28 cellular contexts compared by ENCODE assay signal in the genomic region with DNA sequence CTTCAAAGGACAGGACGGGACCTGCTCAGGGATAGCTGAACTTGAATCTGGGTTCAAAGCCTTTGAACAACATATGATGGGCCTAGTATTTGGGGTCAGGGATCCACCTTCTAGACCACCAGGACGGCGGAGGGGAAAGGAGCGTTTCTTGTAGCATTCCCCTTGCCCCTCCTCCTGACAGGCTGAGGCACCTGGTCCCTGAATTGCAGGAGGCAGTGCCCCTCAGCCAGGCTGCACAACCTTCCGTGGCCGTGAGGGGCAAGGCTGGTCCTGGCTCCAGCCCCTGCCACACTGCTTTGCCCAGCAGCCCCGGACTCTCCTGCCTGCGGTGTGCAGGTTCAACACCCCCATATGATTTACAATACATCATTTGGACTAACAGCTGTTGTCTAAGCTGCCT.
"Had no signal": no experiment of that assay in that cellular context is flagged by ENCODE, and none has a peak within 500 bp of the region (broad histone marks: within the 10 kb centered on the region; RNA-seq: fewer than 3 reads in every experiment).

No MANE protein-coding gene starts in this region.

- H3K4me3 ChIP-seq: adrenal gland, cardiac muscle cell, coronary artery, dorsolateral prefrontal cortex, gastrocnemius medialis, hepatocyte, skin epidermis, thoracic aorta, vagina had no signal

- H3K4me2 ChIP-seq: hepatocyte had no signal

- H3K27ac ChIP-seq: adrenal gland, cardiac muscle cell, coronary artery, dorsolateral prefrontal cortex, gastrocnemius medialis, hepatocyte, parathyroid adenoma, skin epidermis, thoracic aorta, vagina had no signal

- H3K79me2 ChIP-seq: hepatocyte, parathyroid adenoma had no signal

- H3K36me3 ChIP-seq: adrenal gland, cardiac muscle cell, gastrocnemius medialis, thoracic aorta, vagina had no signal

- ATAC-seq: activated CD4-positive, alpha-beta T cell treated with anti-CD3 and anti-CD28 coated beads for 36 hours; activated CD8-positive, alpha-beta memory T cell treated with anti-CD3 and anti-CD28 coated beads, Interleukin-2, amount 10 ng/mL, durations not matched to agents 7 days and 5 days; activated CD8-positive, alpha-beta T cell treated with anti-CD3 and anti-CD28 coated beads, Interleukin-2, amount 10 ng/mL, durations not matched to agents 7 days and 5 days; gastrocnemius medialis; left cardiac atrium; naive thymus-derived CD4-positive, alpha-beta T cell; right cardiac atrium; stimulated activated effector memory CD8-positive, alpha-beta T cell treated with anti-CD3 and anti-CD28 coated beads, Interleukin-12 subunit alpha, Interleukin-12 subunit beta, amount 100 ng/mL, for 72 hours had no signal

- H2AFZ ChIP-seq: hepatocyte, parathyroid adenoma had no signal

- H3K27me3 ChIP-seq: vagina had no signal

- DNase-seq: activated CD4-positive, alpha-beta T cell treated with anti-CD3 and anti-CD28 coated beads for 36 hours; activated CD4-positive, CD25-positive, alpha-beta regulatory T cell; activated CD8-positive, alpha-beta memory T cell treated with anti-CD3 and anti-CD28 coated beads, Interleukin-2, amount 10 ng/mL, durations not matched to agents 7 days and 5 days; activated CD8-positive, alpha-beta T cell treated with anti-CD3 and anti-CD28 coated beads, Interleukin-2, amount 10 ng/mL, durations not matched to agents 7 days and 5 days; activated effector memory CD4-positive, alpha-beta T cell treated with Interleukin-2 at 50 U/mL for 16 hours; activated naive CD4-positive, alpha-beta T cell treated with anti-CD3 and anti-CD28 coated beads for 36 hours; activated naive CD8-positive, alpha-beta T cell treated with anti-CD3 and anti-CD28 coated beads for 36 hours; activated T-cell treated with anti-CD3 and anti-CD28 coated beads for 4 hours; aorta; effector memory CD4-positive, alpha-beta T cell; gastrocnemius medialis; islet precursor cell; left cardiac atrium; midbrain; naive thymus-derived CD4-positive, alpha-beta T cell; nucleus accumbens; right cardiac atrium; stimulated activated CD4-positive, alpha-beta T cell treated with anti-CD3 and anti-CD28 coated beads, Interleukin-4, amount 100 ng/mL, for 24 hours had no signal

- H3K9me3 ChIP-seq: adrenal gland, gastrocnemius medialis, thoracic aorta, vagina had no signal

- H3K9ac ChIP-seq: parathyroid adenoma had no signal

- H3K4me1 ChIP-seq: adrenal gland, gastrocnemius medialis, parathyroid adenoma, vagina had no signal
